ENCODE assay signal across 10 cellular contexts in genomic region chr12:1666685-1667162, GRCh38.
DNase-seq lines count a peak whose midpoint lies in the region; ATAC-seq and TF ChIP-seq lines count a peak whose summit lies in the region.
"Had no signal": no experiment of that assay in that cellular context is flagged by ENCODE, and none has a peak within 500 bp of the region (broad histone marks: within the 10 kb centered on the region; RNA-seq: fewer than 3 reads in every experiment).

No MANE protein-coding gene starts in this region.

- DNase-seq in DMS53 (lab: John Stamatoyannopoulos, UW) (peak; percentile 48), NOMO-1 treated with dmso at 0.1 percent for 144 hours (lab: John Stamatoyannopoulos, UW; ENCODE audit: unreplicated experiment) (peak; percentile 21), NCI-H1930 (lab: John Stamatoyannopoulos, UW) (no peak), cerebellar nuclear complex (lab: John Stamatoyannopoulos, UW) (no peak)
- DNase-seq: activated T-cell treated with anti-CD3 and anti-CD28 coated beads for 4 hours, MG63 had no signal

- ATAC-seq in GM19467 (IDR thresholded peaks at IDR 0.05; ENCODE audit: unreplicated experiment) = no peak
- no peak for ATAC-seq in GM18511 (IDR thresholded peaks at IDR 0.05; ENCODE audit: unreplicated experiment)

- peak overlapping the region; percentile 6 for H3K27ac ChIP-seq in duodenal mucosa (ENCODE audit: low read depth, low read length)
- peak overlapping the region; percentile 62 for H3K27ac ChIP-seq in parathyroid adenoma

- TF ChIP-seq CTCF in parathyroid adenoma (IDR thresholded peaks at IDR 0.05) = no peak

- H3K4me3 ChIP-seq in duodenal mucosa (ENCODE audit: low read depth in 1 of 2, low read length in 2 of 2) = no peak overlapping the region
- no peak overlapping the region for H3K4me3 ChIP-seq in parathyroid adenoma (ENCODE audit: low read depth, low read length)
- H3K4me3 ChIP-seq: MG63 had no signal

- H3K4me2 ChIP-seq in parathyroid adenoma (ENCODE audit: low read length) = no peak overlapping the region

- H3K79me2 ChIP-seq in parathyroid adenoma = no peaks in the 10 kb centered on the region

- H3K4me1 ChIP-seq in duodenal mucosa (ENCODE audit: control insufficient read depth in 1 of 2, insufficient read depth in 2 of 2, low read length in 2 of 2) (peaks cover 26 to 49% of the 10 kb centered on the region in 2 donors), parathyroid adenoma (peaks cover 12% of the 10 kb centered on the region)

- H3K9ac ChIP-seq in duodenal mucosa (ENCODE audit: low read depth in 1 of 2, low read length in 2 of 2) (peak overlapping the region in 1 of 2 donors; percentile 70), parathyroid adenoma (no peak overlapping the region)

- H3K27me3 ChIP-seq in duodenal mucosa (ENCODE audit: control insufficient read depth in 1 of 2, insufficient read depth in 2 of 2, low read length in 2 of 2) (no peaks in the 10 kb centered on the region), parathyroid adenoma (ENCODE audit: control insufficient read depth, insufficient read depth, low read length) (no peaks in the 10 kb centered on the region)
- H3K27me3 ChIP-seq: MG63 had no signal

- H3K9me3 ChIP-seq in duodenal mucosa (ENCODE audit: control insufficient read depth in 1 of 2, low read length in 2 of 2) (no peaks in the 10 kb centered on the region), parathyroid adenoma (ENCODE audit: control insufficient read depth, low read length) (no peaks in the 10 kb centered on the region)
- H3K9me3 ChIP-seq: MG63 had no signal

- H3K36me3 ChIP-seq in duodenal mucosa (ENCODE audit: control insufficient read depth in 1 of 2, insufficient read depth in 2 of 2, low read length in 2 of 2) = no peaks in the 10 kb centered on the region
- no peaks in the 10 kb centered on the region for H3K36me3 ChIP-seq in parathyroid adenoma (ENCODE audit: control insufficient read depth, insufficient read depth, low read length)

- H2AFZ ChIP-seq in parathyroid adenoma = peak overlapping the region; percentile 85

Comparison
In these comparisons a context has a peak if more than half of its experiments do, and no peak if none do; other contexts are left out.
1. DNase-seq: peak in DMS53 (single experiment) and NOMO-1 treated with dmso at 0.1 percent for 144 hours (single experiment); none in NCI-H1930 (0 of 2) and cerebellar nuclear complex (0 of 2).